In genomic region chr14:76827696-76828301, GRCh38 we compare ENCODE assay signal across 15 cellular contexts. TPM values are rescaled to one million over a fixed set of nuclear protein-coding genes. Genes with fewer than 3 reads are reported as not detected.
DNase-seq lines count a peak whose midpoint lies in the region; ATAC-seq lines count a peak whose summit lies in the region.
"Had no signal": no experiment of that assay in that cellular context is flagged by ENCODE, and none has a peak within 500 bp of the region (broad histone marks: within the 10 kb centered on the region; RNA-seq: fewer than 3 reads in every experiment).

No MANE protein-coding gene starts in this region.

- no peaks in the 10 kb centered on the region for H3K36me3 ChIP-seq in H7 (replicated peaks; ENCODE audit: control insufficient read depth, insufficient read depth, low read length)
- no peaks in the 10 kb centered on the region for H3K36me3 ChIP-seq in endocrine pancreas (ENCODE audit: control insufficient read depth, insufficient read depth, low read length)

- no peak for ATAC-seq in HG03196 (IDR thresholded peaks at IDR 0.05; ENCODE audit: unreplicated experiment)

- H3K27ac ChIP-seq in substantia nigra (ENCODE audit: low read depth, low read length, poor library complexity, severe bottlenecking) = peak overlapping the region; percentile 84

- H3K27me3 ChIP-seq in H7 (ENCODE audit: control insufficient read depth, insufficient read depth, low read length) (no peaks in the 10 kb centered on the region), endocrine pancreas (ENCODE audit: control insufficient read depth, insufficient read depth, low read length) (no peaks in the 10 kb centered on the region)

- no peaks in the 10 kb centered on the region for H3K4me1 ChIP-seq in endocrine pancreas (ENCODE audit: control insufficient read depth, insufficient read depth, low read length)

- H3K9ac ChIP-seq in endocrine pancreas (ENCODE audit: control insufficient read depth, insufficient read depth, low read length) = peak overlapping the region; percentile 78

- H3K4me3 ChIP-seq in H7 (ENCODE audit: insufficient read depth, low read depth, low read length) = no peak overlapping the region
- H3K4me3 ChIP-seq in endocrine pancreas (ENCODE audit: control insufficient read depth, insufficient read depth, low read length) = peak overlapping the region; percentile 28

- H3K9me3 ChIP-seq in endocrine pancreas (ENCODE audit: control insufficient read depth, low read length) = no peaks in the 10 kb centered on the region

- DNase-seq in H7 = peak; percentile 41
- DNase-seq in medulla oblongata (ENCODE audit: extremely low spot score) = peak; percentile 42
- DNase-seq in substantia nigra (lab: John Stamatoyannopoulos, UW) = peak in 11 of 49 donors; percentile 8 to 47 (median 31)
- DNase-seq in HT-29 (ENCODE audit: low spot score) = no peak
- DNase-seq in hippocampal formation (lab: John Stamatoyannopoulos, UW) = no peak
- no peak for DNase-seq in LoVo (ENCODE audit: low spot score)
- DNase-seq: activated CD4-positive, alpha-beta T cell treated with anti-CD3 and anti-CD28 coated beads for 4 hours; activated effector memory CD4-positive, alpha-beta T cell treated with Interleukin-2 at 50 U/mL for 16 hours; CD4-positive, alpha-beta memory T cell; foreskin melanocyte; NCI-H1436; NCI-H82; small intestine had no signal

RNA-seq across cellular contexts. Expression of gene LRRC74A, which starts 1.6 kb away (rescaled TPM):
- not detected in 2 replicates for total RNA-seq in H7 (2014; rRNA removed; shearing (Covaris generic))
- total RNA-seq in HT-29 (2014; rRNA removed; shearing (Covaris generic)) = not detected in 2 replicates
- total RNA-seq: CD4-positive, alpha-beta memory T cell had no signal

RNA-seq across cellular contexts. Expression of gene ANGEL1, which starts 15.1 kb away (rescaled TPM):
- 23.3 and 28.5 TPM in 2 replicates for total RNA-seq in H7 (2014; rRNA removed; shearing (Covaris generic))
- 5.2 and 6.2 TPM in 2 replicates for total RNA-seq in HT-29 (2014; rRNA removed; shearing (Covaris generic))

Comparison
In these comparisons a context has a peak if more than half of its experiments do, and no peak if none do; other contexts are left out.
1. DNase-seq: peak in H7 (single experiment) and medulla oblongata (single experiment); none in HT-29 (single experiment), hippocampal formation (0 of 2) and LoVo (single experiment).